Comparison of ENCODE assay signal across 15 cellular contexts in genomic region chr9:36759141-36759540, GRCh38.
DNase-seq lines count a peak whose midpoint lies in the region; ATAC-seq lines count a peak whose summit lies in the region.
"Had no signal": no experiment of that assay in that cellular context is flagged by ENCODE, and none has a peak within 500 bp of the region (broad histone marks: within the 10 kb centered on the region; RNA-seq: fewer than 3 reads in every experiment).

No MANE protein-coding gene starts in this region.

- intact Hi-C loops in left ventricle myocardium superior (cut with micrococcal nuclease) = no loop called here

- DNase-seq in DMS 273 (lab: John Stamatoyannopoulos, UW; ENCODE audit: unreplicated experiment) (peak; percentile 37), DMS 273 treated with DMSO at 0.1 percent for 48 hours (lab: John Stamatoyannopoulos, UW) (no peak), NCI-H82 (lab: John Stamatoyannopoulos, UW) (peak; percentile 6), NCI-H82 treated with DMSO at 0.1 percent for 48 hours (lab: John Stamatoyannopoulos, UW; ENCODE audit: unreplicated experiment) (no peak), NCI-H69 (lab: John Stamatoyannopoulos, UW) (peak; percentile 57), SIG-M5 (lab: John Stamatoyannopoulos, UW) (no peak), left ventricle myocardium superior (no peak)
- DNase-seq: Calu3; CD8-positive, alpha-beta T cell; GF-D8; HCEC 1CT; HFFc6; IMR-90 had no signal

- no peak for ATAC-seq in left ventricle myocardium superior
- ATAC-seq: A549; CD8-positive, alpha-beta T cell; GM23338 had no signal

Comparison
In these comparisons a context has a peak if more than half of its experiments do, and no peak if none do; other contexts are left out.
1. DNase-seq: peak in DMS 273 (single experiment), NCI-H82 (single experiment) and NCI-H69 (single experiment); none in DMS 273 treated with DMSO at 0.1 percent for 48 hours (single experiment), NCI-H82 treated with DMSO at 0.1 percent for 48 hours (single experiment), SIG-M5 (single experiment) and left ventricle myocardium superior (single experiment).